ENCODE assay signal across 9 cellular contexts in the genomic region with DNA sequence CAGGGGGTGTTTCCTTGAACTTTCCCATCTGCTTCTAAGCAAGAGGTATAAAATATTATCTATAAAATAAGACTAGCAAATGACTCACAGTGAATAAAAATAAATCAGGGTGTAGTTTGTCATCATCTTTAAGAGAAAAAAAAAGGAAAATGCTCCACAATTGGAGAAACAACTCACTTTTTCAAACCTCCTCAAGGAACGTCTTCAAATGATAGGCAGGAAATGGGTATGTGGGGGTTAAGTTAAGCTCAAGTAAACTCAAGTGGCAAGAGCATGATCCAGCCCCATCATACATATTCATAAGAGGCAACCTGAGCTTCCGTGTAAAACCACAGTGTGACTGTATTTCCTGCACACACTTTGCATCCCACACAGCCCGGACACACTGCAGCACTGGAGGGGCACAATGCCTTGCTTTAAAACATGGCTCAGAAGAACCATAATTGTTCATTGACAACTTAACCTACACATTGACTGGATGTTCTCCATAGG. TPM values are rescaled to one million over a fixed set of nuclear protein-coding genes. Genes with fewer than 3 reads are reported as not detected.
DNase-seq lines count a peak whose midpoint lies in the region; ATAC-seq, FAIRE-seq and TF ChIP-seq lines count a peak whose summit lies in the region.
"Had no signal": no experiment of that assay in that cellular context is flagged by ENCODE, and none has a peak within 500 bp of the region (broad histone marks: within the 10 kb centered on the region; RNA-seq: fewer than 3 reads in every experiment).

No MANE protein-coding gene starts in this region.

- POLR2A ChIA-PET in Caco-2 (lab: Charles Lee) = no interaction called here

- H3K27ac ChIP-seq in right cardiac atrium (ENCODE audit: low read length) = no peak overlapping the region

- peaks cover 18% of the 10 kb centered on the region for H3K27me3 Mint-ChIP-seq in Caco-2 (ENCODE audit: insufficient read depth, unreplicated experiment)

- no TSS peak for BruUV-seq in Caco-2 (replicated peaks; lab: Mats Ljungman, UMichigan)

- H3K27ac Mint-ChIP-seq in Caco-2 (ENCODE audit: unreplicated experiment) = no peak overlapping the region

- no peaks in the 10 kb centered on the region for H3K9me3 Mint-ChIP-seq in Caco-2 (ENCODE audit: unreplicated experiment)

- peak; percentile 85 for FAIRE-seq in RCC 7860 (lab: Jason Lieb, UNC)
- FAIRE-seq: A204.1 had no signal

- DNase-seq in DMS53 (lab: John Stamatoyannopoulos, UW) = peak; percentile 8
- DNase-seq in DMS53 treated with DMSO at 0.1 percent for 48 hours (lab: John Stamatoyannopoulos, UW; ENCODE audit: unreplicated experiment) = no peak
- peak; percentile 86 for DNase-seq in RCC 7860 (ENCODE audit: low spot score)
- DNase-seq in activated naive CD4-positive, alpha-beta T cell (lab: John Stamatoyannopoulos, UW) = peak in 3 of 4 experiments; percentile 10 to 43 (median 36)
- no peak for DNase-seq in right cardiac atrium
- DNase-seq in stimulated activated CD4-positive, alpha-beta T cell treated with anti-CD3 and anti-CD28 coated beads, Interleukin-1b, Interleukin-23, amount 100 ng/mL, for 24 hours (ENCODE audit: low read depth in 4 of 4, low spot score in 1 of 4) = peak; percentile 41 to 62 (median 47)
- no peak for DNase-seq in Caco-2

- H3K4me1 ChIP-seq in right cardiac atrium (ENCODE audit: control insufficient read depth, insufficient read depth, low read length) (peaks cover 5% of the 10 kb centered on the region), Caco-2 (no peaks in the 10 kb centered on the region)

- no peaks in the 10 kb centered on the region for H3K27me3 ChIP-seq in right cardiac atrium (ENCODE audit: control insufficient read depth, insufficient read depth)
- H3K27me3 ChIP-seq in Caco-2 (replicated peaks; ENCODE audit: control insufficient read depth, insufficient read depth, low read length) = no peaks in the 10 kb centered on the region

- H3K4me3 Mint-ChIP-seq in Caco-2 (ENCODE audit: unreplicated experiment) = no peak overlapping the region

- intact Hi-C loops in right cardiac atrium (cut with DNase I) = no loop called here
- intact Hi-C loops in Caco-2 (cut with micrococcal nuclease; ENCODE audit: unreplicated experiment) = no loop called here

- H3K36me3 ChIP-seq in Caco-2 (ENCODE audit: control insufficient read depth, insufficient read depth, low read length) = no peaks in the 10 kb centered on the region

- ATAC-seq in HG02981 (IDR thresholded peaks at IDR 0.05; ENCODE audit: unreplicated experiment) (peak; percentile 89), right cardiac atrium (peak; percentile 31 to 32)

- no peaks in the 10 kb centered on the region for H3K9me3 ChIP-seq in right cardiac atrium (ENCODE audit: control insufficient read depth, low read length)
- H3K9me3 ChIP-seq in Caco-2 = no peaks in the 10 kb centered on the region

- 22% methylated on average over 3 of the region's 3 CpGs for WGBS in right cardiac atrium

- CTCF ChIA-PET in Caco-2 (lab: Charles Lee) = no interaction called here

- no peak for TF ChIP-seq CTCF in Caco-2 (IDR thresholded peaks at IDR 0.05; ENCODE audit: insufficient read depth in 1 of 2, low read depth in 1 of 2, low read length in 1 of 2, severe bottlenecking in 1 of 2, unreplicated experiment in 1 of 2)

- peaks cover 6% of the 10 kb centered on the region for H3K4me1 Mint-ChIP-seq in Caco-2 (ENCODE audit: low read depth, unreplicated experiment)

- H3K4me3 ChIP-seq in right cardiac atrium (ENCODE audit: low read length) (peak overlapping the region; percentile 33), Caco-2 (ENCODE audit: low read depth, low read length) (no peak overlapping the region)

- H3K36me3 Mint-ChIP-seq in Caco-2 (ENCODE audit: insufficient read depth, unreplicated experiment) = no peaks in the 10 kb centered on the region

RNA-seq across cellular contexts. Expression of a gene that starts 58.5 kb away (rescaled TPM):
- total RNA-seq in right cardiac atrium (10 to 100 TPM in 1 of 4 donors, 1 to 10 TPM in 3; 6.3 to 11.5 (median 8.5) TPM), Caco-2 (2022) (0.29 and 0.46 TPM in 2 replicates)
- 3.8 TPM for polyA plus RNA-seq in right cardiac atrium

Comparison
In these comparisons a context has a peak if more than half of its experiments do, and no peak if none do; other contexts are left out.
1. DNase-seq: peak in DMS53 (single experiment), RCC 7860 (single experiment), activated naive CD4-positive, alpha-beta T cell (3 of 4) and stimulated activated CD4-positive, alpha-beta T cell treated with anti-CD3 and anti-CD28 coated beads, Interleukin-1b, Interleukin-23, amount 100 ng/mL, for 24 hours (4 of 4); none in DMS53 treated with DMSO at 0.1 percent for 48 hours (single experiment), right cardiac atrium (0 of 3) and Caco-2 (0 of 2).